Comparison of ENCODE assay signal across 30 cellular contexts in the genomic region with DNA sequence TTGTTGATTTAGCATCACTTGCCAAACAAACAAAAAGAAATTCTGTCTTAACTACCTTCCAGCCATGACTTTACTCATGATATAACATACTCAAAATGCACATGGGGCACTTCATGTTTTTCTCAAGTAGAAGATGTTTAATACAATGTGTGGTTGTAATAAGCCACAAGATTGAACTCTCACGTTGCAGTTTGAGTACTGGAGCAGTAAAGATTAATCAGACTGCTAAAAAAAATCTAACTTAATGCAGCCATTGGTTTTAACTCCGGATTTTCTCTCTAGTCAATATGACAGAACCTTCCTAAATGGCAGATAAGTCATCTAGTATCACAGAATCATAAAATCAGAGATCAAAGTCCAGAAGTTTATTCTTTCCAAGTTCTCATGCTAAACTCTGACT.
DNase-seq lines count a peak whose midpoint lies in the region; ATAC-seq, FAIRE-seq and TF ChIP-seq lines count a peak whose summit lies in the region.
"Had no signal": no experiment of that assay in that cellular context is flagged by ENCODE, and none has a peak within 500 bp of the region (broad histone marks: within the 10 kb centered on the region; RNA-seq: fewer than 3 reads in every experiment).

No MANE protein-coding gene starts in this region.

- no peak overlapping the region for H3K4me2 ChIP-seq in A549
- H3K4me2 ChIP-seq: hepatocyte had no signal

- peak; percentile 49 to 60 for ATAC-seq in activated CD4-positive, CD25-positive, alpha-beta regulatory T cell treated with anti-CD3 and anti-CD28 coated beads, Interleukin-2, amount 50 U/mL, for 24 hours
- ATAC-seq in A549 (no peak), T-cell (replicated peaks in 1 of 4) (no peak), HG03520 (IDR thresholded peaks at IDR 0.05; ENCODE audit: unreplicated experiment) (no peak)
- no peak for ATAC-seq in effector memory CD8-positive, alpha-beta T cell (replicated peaks)
- ATAC-seq: gastroesophageal sphincter; mucosa of descending colon; Panc1; stimulated activated memory B cell treated with anti-CD40 and anti-IgM and Interleukin-4, amounts not matched to agents 10 μg/mL and 1 μg/mL and 100 μg/mL, for 72 hours; upper lobe of right lung had no signal

- no peak overlapping the region for H3K4me3 ChIP-seq in A549
- H3K4me3 ChIP-seq: gastroesophageal sphincter, hepatocyte, lung, mucosa of descending colon, ovary, suprapubic skin, upper lobe of right lung had no signal

- H3K9me3 ChIP-seq in A549: no peaks in the 10 kb centered on the region
- H3K9me3 ChIP-seq: gastroesophageal sphincter, mucosa of descending colon, ovary, suprapubic skin, upper lobe of right lung had no signal

- H3K27ac ChIP-seq in A549: no peak overlapping the region
- H3K27ac ChIP-seq: 22Rv1, gastroesophageal sphincter, hepatocyte, ovary, suprapubic skin, upper lobe of right lung had no signal

- peaks cover 8% of the 10 kb centered on the region for H3K36me3 Mint-ChIP-seq in T-cell
- peaks cover 19% of the 10 kb centered on the region for H3K36me3 Mint-ChIP-seq in effector memory CD8-positive, alpha-beta T cell (ENCODE audit: insufficient read depth)
- H3K36me3 Mint-ChIP-seq: IgD-negative memory B cell; stimulated activated memory B cell treated with anti-CD40 and anti-IgM and Interleukin-4, amounts not matched to agents 10 μg/mL and 1 μg/mL and 100 μg/mL, for 72 hours had no signal

- H3K27me3 Mint-ChIP-seq in T-cell: peaks cover 0 to 3% of the 10 kb centered on the region in 2 donors
- no peaks in the 10 kb centered on the region for H3K27me3 Mint-ChIP-seq in effector memory CD8-positive, alpha-beta T cell
- H3K27me3 Mint-ChIP-seq: IgD-negative memory B cell; stimulated activated memory B cell treated with anti-CD40 and anti-IgM and Interleukin-4, amounts not matched to agents 10 μg/mL and 1 μg/mL and 100 μg/mL, for 72 hours had no signal

- no peak for TF ChIP-seq EP300 in A549 (IDR thresholded peaks at IDR 0.05)

- H3K4me3 Mint-ChIP-seq in T-cell: peak overlapping the region in 1 of 3 donors; percentile 52
- H3K4me3 Mint-ChIP-seq in effector memory CD8-positive, alpha-beta T cell: peak overlapping the region; percentile 66 to 67
- H3K4me3 Mint-ChIP-seq: stimulated activated memory B cell treated with anti-CD40 and anti-IgM and Interleukin-4, amounts not matched to agents 10 μg/mL and 1 μg/mL and 100 μg/mL, for 72 hours had no signal

- CTCF ChIA-PET in A549 (lab: Yijun Ruan, JAX) (no interaction called here), T-cell (lab: Charles Lee) (interaction anchor here in 1 of 2 donors (0.6 kb wide), 1 partner anchor 234 kb away, joined by 3 read pairs; no protein-coding TSS in a partner anchor)

- no peak for TF ChIP-seq CTCF in A549 (IDR thresholded peaks at IDR 0.05)

- H3K27ac Mint-ChIP-seq in T-cell: peak overlapping the region; percentile 43 to 44
- H3K27ac Mint-ChIP-seq in effector memory CD8-positive, alpha-beta T cell: peak overlapping the region; percentile 74 to 81
- H3K27ac Mint-ChIP-seq: stimulated activated memory B cell treated with anti-CD40 and anti-IgM and Interleukin-4, amounts not matched to agents 10 μg/mL and 1 μg/mL and 100 μg/mL, for 72 hours had no signal

- TF ChIP-seq RAD21 in A549 (conservative IDR thresholded peaks at IDR 0.05 in 1 of 2, IDR thresholded peaks at IDR 0.05 in 1 of 2): no peak

- DNase-seq in activated CD4-positive, CD25-positive, alpha-beta regulatory T cell treated with anti-CD3 and anti-CD28 coated beads, Interleukin-2, amount 50 U/mL, for 72 hours: no peak
- DNase-seq in A549 (ENCODE audit: low read depth in 1 of 2, low spot score in 1 of 2): no peak
- no peak for DNase-seq in T-cell
- DNase-seq in effector memory CD8-positive, alpha-beta T cell: no peak
- no peak for DNase-seq in CD1c-positive myeloid dendritic cell (ENCODE audit: extremely low spot score)
- no peak for DNase-seq in stimulated activated CD4-positive, alpha-beta T cell treated with anti-CD3 and anti-CD28 coated beads, Interleukin-4, amount 100 ng/mL, for 4 hours
- DNase-seq: activated CD4-positive, alpha-beta T cell treated with anti-CD3 and anti-CD28 coated beads for 4 hours; activated effector memory CD4-positive, alpha-beta T cell treated with anti-CD3 and anti-CD28 coated beads, Interleukin-2, amount 50 U/mL, for 16 hours; C1 segment of cervical spinal cord; mucosa of descending colon; NCI-H1048; NCI-H446 treated with DMSO at 0.1 percent for 48 hours; NCI-H774; ovary; Right ventricle myocardium superior; stimulated activated CD4-positive, alpha-beta T cell treated with anti-CD3 and anti-CD28 coated beads, Interleukin-15, amount 100 ng/mL, for 24 hours; upper lobe of right lung had no signal

- H3K4me1 ChIP-seq in A549: peaks cover 12% of the 10 kb centered on the region; the same call in 2 of the 3 replicates

- peaks cover 61 to 79% (median 65%) of the 10 kb centered on the region in 3 donors for H3K4me1 Mint-ChIP-seq in T-cell
- peaks cover 44 to 51% of the 10 kb centered on the region in 2 donors for H3K4me1 Mint-ChIP-seq in effector memory CD8-positive, alpha-beta T cell (ENCODE audit: low read depth in 2 of 2)

- H3K9me3 Mint-ChIP-seq in T-cell: no peaks in the 10 kb centered on the region
- H3K9me3 Mint-ChIP-seq in effector memory CD8-positive, alpha-beta T cell: no peaks in the 10 kb centered on the region
- H3K9me3 Mint-ChIP-seq: stimulated activated memory B cell treated with anti-CD40 and anti-IgM and Interleukin-4, amounts not matched to agents 10 μg/mL and 1 μg/mL and 100 μg/mL, for 72 hours had no signal

- TF ChIP-seq POLR2A in A549 (IDR thresholded peaks at IDR 0.05; ENCODE audit: low read length): no peak

- peak; percentile 13 for FAIRE-seq in A549 (lab: Jason Lieb, UNC)
- FAIRE-seq: bronchial epithelial cell, colon, H54 had no signal

- POLR2A ChIA-PET in A549 (lab: Yijun Ruan, JAX): no interaction called here
- POLR2A ChIA-PET in T-cell (lab: Charles Lee): interaction anchor here in 1 of 2 donors (0.6 kb wide), 1 partner anchor 17 kb away, joined by 3 read pairs; no protein-coding TSS in a partner anchor

- 83% methylated on average over 2 of the region's 2 CpGs for WGBS in A549 (ENCODE audit: missing lambda C conversion rate)

TF ChIP-seq in A549, 52 proteins besides CTCF, POLR2A, EP300 and RAD21 (continues in another document):
- TF ChIP-seq MYC (IDR thresholded peaks at IDR 0.05; ENCODE audit: borderline replicate concordance, low read length): no peak
- no peak for TF ChIP-seq KDM1A (IDR thresholded peaks at IDR 0.05; ENCODE audit: low read depth)
- TF ChIP-seq, protein P1, sequence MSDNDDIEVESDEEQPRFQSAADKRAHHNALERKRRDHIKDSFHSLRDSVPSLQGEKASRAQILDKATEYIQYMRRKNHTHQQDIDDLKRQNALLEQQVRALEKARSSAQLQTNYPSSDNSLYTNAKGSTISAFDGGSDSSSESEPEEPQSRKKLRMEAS (IDR thresholded peaks at IDR 0.05): no peak
- no peak for TF ChIP-seq CBX8 (IDR thresholded peaks at IDR 0.05)
- TF ChIP-seq, protein P2, sequence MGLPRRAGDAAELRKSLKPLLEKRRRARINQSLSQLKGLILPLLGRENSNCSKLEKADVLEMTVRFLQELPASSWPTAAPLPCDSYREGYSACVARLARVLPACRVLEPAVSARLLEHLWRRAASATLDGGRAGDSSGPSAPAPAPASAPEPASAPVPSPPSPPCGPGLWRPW (IDR thresholded peaks at IDR 0.05): no peak
- no peak for TF ChIP-seq CHD2 (IDR thresholded peaks at IDR 0.05; ENCODE audit: low read length, partially characterized antibody)
- no peak for TF ChIP-seq HOXB5 (CRISPR knock-in tag; IDR thresholded peaks at IDR 0.05)
- TF ChIP-seq MAFK (IDR thresholded peaks at IDR 0.05; ENCODE audit: partially characterized antibody): no peak
- TF ChIP-seq, protein P3, sequence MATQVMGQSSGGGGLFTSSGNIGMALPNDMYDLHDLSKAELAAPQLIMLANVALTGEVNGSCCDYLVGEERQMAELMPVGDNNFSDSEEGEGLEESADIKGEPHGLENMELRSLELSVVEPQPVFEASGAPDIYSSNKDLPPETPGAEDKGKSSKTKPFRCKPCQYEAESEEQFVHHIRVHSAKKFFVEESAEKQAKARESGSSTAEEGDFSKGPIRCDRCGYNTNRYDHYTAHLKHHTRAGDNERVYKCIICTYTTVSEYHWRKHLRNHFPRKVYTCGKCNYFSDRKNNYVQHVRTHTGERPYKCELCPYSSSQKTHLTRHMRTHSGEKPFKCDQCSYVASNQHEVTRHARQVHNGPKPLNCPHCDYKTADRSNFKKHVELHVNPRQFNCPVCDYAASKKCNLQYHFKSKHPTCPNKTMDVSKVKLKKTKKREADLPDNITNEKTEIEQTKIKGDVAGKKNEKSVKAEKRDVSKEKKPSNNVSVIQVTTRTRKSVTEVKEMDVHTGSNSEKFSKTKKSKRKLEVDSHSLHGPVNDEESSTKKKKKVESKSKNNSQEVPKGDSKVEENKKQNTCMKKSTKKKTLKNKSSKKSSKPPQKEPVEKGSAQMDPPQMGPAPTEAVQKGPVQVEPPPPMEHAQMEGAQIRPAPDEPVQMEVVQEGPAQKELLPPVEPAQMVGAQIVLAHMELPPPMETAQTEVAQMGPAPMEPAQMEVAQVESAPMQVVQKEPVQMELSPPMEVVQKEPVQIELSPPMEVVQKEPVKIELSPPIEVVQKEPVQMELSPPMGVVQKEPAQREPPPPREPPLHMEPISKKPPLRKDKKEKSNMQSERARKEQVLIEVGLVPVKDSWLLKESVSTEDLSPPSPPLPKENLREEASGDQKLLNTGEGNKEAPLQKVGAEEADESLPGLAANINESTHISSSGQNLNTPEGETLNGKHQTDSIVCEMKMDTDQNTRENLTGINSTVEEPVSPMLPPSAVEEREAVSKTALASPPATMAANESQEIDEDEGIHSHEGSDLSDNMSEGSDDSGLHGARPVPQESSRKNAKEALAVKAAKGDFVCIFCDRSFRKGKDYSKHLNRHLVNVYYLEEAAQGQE (IDR thresholded peaks at IDR 0.05): no peak
- no peak for TF ChIP-seq FOSL2 (IDR thresholded peaks at IDR 0.05)
- no peak for TF ChIP-seq FOSL2 (CRISPR knock-in tag; IDR thresholded peaks at IDR 0.05)
- no peak for TF ChIP-seq NPAS2 (CRISPR knock-in tag; IDR thresholded peaks at IDR 0.05; ENCODE audit: borderline replicate concordance)
- no peak for TF ChIP-seq ZNF302 (CRISPR knock-in tag; IDR thresholded peaks at IDR 0.05)
- TF ChIP-seq CHD4 (IDR thresholded peaks at IDR 0.05; ENCODE audit: borderline replicate concordance): no peak
- no peak for TF ChIP-seq CEBPB (IDR thresholded peaks at IDR 0.05)
- TF ChIP-seq, protein P4, sequence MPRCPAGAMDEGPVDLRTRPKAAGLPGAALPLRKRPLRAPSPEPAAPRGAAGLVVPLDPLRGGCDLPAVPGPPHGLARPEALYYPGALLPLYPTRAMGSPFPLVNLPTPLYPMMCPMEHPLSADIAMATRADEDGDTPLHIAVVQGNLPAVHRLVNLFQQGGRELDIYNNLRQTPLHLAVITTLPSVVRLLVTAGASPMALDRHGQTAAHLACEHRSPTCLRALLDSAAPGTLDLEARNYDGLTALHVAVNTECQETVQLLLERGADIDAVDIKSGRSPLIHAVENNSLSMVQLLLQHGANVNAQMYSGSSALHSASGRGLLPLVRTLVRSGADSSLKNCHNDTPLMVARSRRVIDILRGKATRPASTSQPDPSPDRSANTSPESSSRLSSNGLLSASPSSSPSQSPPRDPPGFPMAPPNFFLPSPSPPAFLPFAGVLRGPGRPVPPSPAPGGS (IDR thresholded peaks at IDR 0.05): no peak
- TF ChIP-seq KDM5A (IDR thresholded peaks at IDR 0.05): no peak

Comparison
In these comparisons a context has a peak if more than half of its experiments do, and no peak if none do; other contexts are left out.
1. ATAC-seq: peak in activated CD4-positive, CD25-positive, alpha-beta regulatory T cell treated with anti-CD3 and anti-CD28 coated beads, Interleukin-2, amount 50 U/mL, for 24 hours (2 of 2); none in A549 (0 of 2), T-cell (0 of 4), effector memory CD8-positive, alpha-beta T cell (single experiment) and HG03520 (single experiment).